ENCODE assay signal across 17 cellular contexts in genomic region chr16:875182-876040, GRCh38.
DNase-seq lines count a peak whose midpoint lies in the region; ATAC-seq, FAIRE-seq and TF ChIP-seq lines count a peak whose summit lies in the region.
"Had no signal": no experiment of that assay in that cellular context is flagged by ENCODE, and none has a peak within 500 bp of the region (broad histone marks: within the 10 kb centered on the region; RNA-seq: fewer than 3 reads in every experiment).

No MANE protein-coding gene starts in this region.

- peak overlapping the region; percentile 69 for H3K27ac Mint-ChIP-seq in stimulated activated naive B cell treated with anti-CD40 and anti-IgM and Interleukin-4, amounts not matched to agents 10 μg/mL and 1 μg/mL and 100 μg/mL, for 72 hours
- H3K27ac Mint-ChIP-seq: CD8-positive, alpha-beta memory T cell; H9 had no signal

- H3K79me2 ChIP-seq in HepG2 (ENCODE audit: insufficient read depth, low read length) = no peaks in the 10 kb centered on the region
- no peaks in the 10 kb centered on the region for H3K79me2 ChIP-seq in K562 (ENCODE audit: control insufficient read depth, insufficient read depth, low read length)

- TF ChIP-seq EP300 in HepG2 (IDR thresholded peaks at IDR 0.05; ENCODE audit: low read depth in 2 of 2, low read length in 2 of 2) (no peak), HepG2 (CRISPR knock-in tag; IDR thresholded peaks at IDR 0.05; ENCODE audit: borderline replicate concordance) (no peak), K562 (IDR thresholded peaks at IDR 0.05; ENCODE audit: low read length) (no peak)

- no peak for FAIRE-seq in HepG2 (lab: Jason Lieb, UNC)
- FAIRE-seq in K562 (lab: Jason Lieb, UNC) = no peak
- FAIRE-seq: A549, GM12892, GM19239 had no signal

- TF ChIP-seq CTCF in right lobe of liver (IDR thresholded peaks at IDR 0.05) (no peak), HepG2 (CRISPR knock-in tag; IDR thresholded peaks at IDR 0.05) (no peak), K562 (IDR thresholded peaks at IDR 0.05 in 2 of 3, conservative IDR thresholded peaks at IDR 0.05 in 1 of 3; ENCODE audit: insufficient read depth in 2 of 3, low read depth in 1 of 3, low read length in 3 of 3) (no peak), lower lobe of right lung (IDR thresholded peaks at IDR 0.05) (no peak)

- ATAC-seq in right lobe of liver (no peak), HepG2 (no peak), K562 (no peak), lower lobe of right lung (no peak), GM18511 (IDR thresholded peaks at IDR 0.05; ENCODE audit: unreplicated experiment) (no peak)
- no peak for ATAC-seq in stimulated activated naive B cell treated with anti-CD40 and anti-IgM and Interleukin-4, amounts not matched to agents 10 μg/mL and 1 μg/mL and 100 μg/mL, for 72 hours (replicated peaks)
- ATAC-seq: A549 had no signal

- CTCF ChIA-PET in HepG2 (lab: Yijun Ruan, JAX; ENCODE audit: low intra/inter-chr PET ratio, low total read pairs) = no interaction called here
- CTCF ChIA-PET in K562 (lab: Yijun Ruan, JAX; ENCODE audit: low intra/inter-chr PET ratio) = no interaction called here

- peaks cover 28 to 34% of the 10 kb centered on the region in 2 donors for H3K36me3 Mint-ChIP-seq in stimulated activated naive B cell treated with anti-CD40 and anti-IgM and Interleukin-4, amounts not matched to agents 10 μg/mL and 1 μg/mL and 100 μg/mL, for 72 hours

- POLR2A ChIA-PET in HepG2 (lab: Yijun Ruan, JAX) (no interaction called here), K562 (lab: Yijun Ruan, JAX) (no interaction called here)

- H3K4me1 ChIP-seq in right lobe of liver (no peaks in the 10 kb centered on the region), HepG2 (ENCODE audit: insufficient read depth, low read length) (no peaks in the 10 kb centered on the region), K562 (replicated peaks in 1 of 2; ENCODE audit: control insufficient read depth in 2 of 2, insufficient read depth in 2 of 2, low read length in 2 of 2) (peaks cover 0 to 47% of the 10 kb centered on the region in 2 experiments; a peak in 3 of 5 replicates), lower lobe of right lung (no peaks in the 10 kb centered on the region)
- H3K4me1 ChIP-seq: A549, BE2C, Caco-2 had no signal

- H3K36me3 ChIP-seq in right lobe of liver (no peaks in the 10 kb centered on the region), HepG2 (replicated peaks in 1 of 2; ENCODE audit: control insufficient read depth in 1 of 2, insufficient read depth in 2 of 2, low read length in 2 of 2) (no peaks in the 10 kb centered on the region), K562 (ENCODE audit: control insufficient read depth, insufficient read depth, low read length) (no peaks in the 10 kb centered on the region), lower lobe of right lung (peaks cover 28% of the 10 kb centered on the region)
- H3K36me3 ChIP-seq: BE2C had no signal

- H3K4me3 ChIP-seq in right lobe of liver = no peak overlapping the region
- no peak overlapping the region for H3K4me3 ChIP-seq in HepG2 (replicated peaks in 1 of 3; ENCODE audit: insufficient read depth in 1 of 3, low read depth in 2 of 3, low read length in 3 of 3)
- no peak overlapping the region for H3K4me3 ChIP-seq in K562
- H3K4me3 ChIP-seq in lower lobe of right lung = no peak overlapping the region
- H3K4me3 ChIP-seq: A549 had no signal

- no peak overlapping the region for H2AFZ ChIP-seq in HepG2 (ENCODE audit: low read length)
- H2AFZ ChIP-seq in K562 (ENCODE audit: low read depth, low read length) = no peak overlapping the region

- TF ChIP-seq POLR2A in right lobe of liver (IDR thresholded peaks at IDR 0.05) (no peak), HepG2 (IDR thresholded peaks at IDR 0.05; ENCODE audit: insufficient read depth in 1 of 2, low read depth in 2 of 2, low read length in 2 of 2) (no peak), K562 (conservative IDR thresholded peaks at IDR 0.05) (no peak)

- TF ChIP-seq RAD21 in HepG2 (CRISPR knock-in tag; IDR thresholded peaks at IDR 0.05) (no peak), K562 (CRISPR knock-in tag; conservative IDR thresholded peaks at IDR 0.05 in 1 of 2, IDR thresholded peaks at IDR 0.05 in 1 of 2) (no peak)

- H3K9me1 ChIP-seq in K562 (ENCODE audit: control insufficient read depth, insufficient read depth, low read length) = peaks cover 3% of the 10 kb centered on the region

- H3K4me2 ChIP-seq in HepG2 (ENCODE audit: low read depth, low read length) = no peak overlapping the region
- no peak overlapping the region for H3K4me2 ChIP-seq in K562 (ENCODE audit: insufficient read depth, low read length)
- H3K4me2 ChIP-seq: A549 had no signal

- H3K4me1 Mint-ChIP-seq in stimulated activated naive B cell treated with anti-CD40 and anti-IgM and Interleukin-4, amounts not matched to agents 10 μg/mL and 1 μg/mL and 100 μg/mL, for 72 hours = peaks cover 23 to 43% of the 10 kb centered on the region in 2 donors
- H3K4me1 Mint-ChIP-seq: CD8-positive, alpha-beta memory T cell had no signal

- BruUV-seq in HepG2 (replicated peaks; lab: Mats Ljungman, UMichigan) (no TSS peak), K562 (replicated peaks; lab: Mats Ljungman, UMichigan) (no TSS peak)

- H3K9ac ChIP-seq in HepG2 (ENCODE audit: insufficient read depth, low read depth, low read length) (no peak overlapping the region), K562 (ENCODE audit: insufficient read depth in 1 of 2, low read depth in 2 of 2, low read length in 2 of 2) (no peak overlapping the region)

- no peaks in the 10 kb centered on the region for H3K27me3 ChIP-seq in right lobe of liver
- H3K27me3 ChIP-seq in HepG2 (ENCODE audit: control insufficient read depth in 1 of 2, insufficient read depth in 2 of 2, low read length in 2 of 2) = no peaks in the 10 kb centered on the region
- peaks cover 58 to 93% of the 10 kb centered on the region in 2 experiments; a peak in 4 of 5 replicates for H3K27me3 ChIP-seq in K562 (ENCODE audit: control insufficient read depth in 2 of 2, insufficient read depth in 2 of 2, low read length in 2 of 2)
- H3K27me3 ChIP-seq in lower lobe of right lung (ENCODE audit: low read depth) = no peaks in the 10 kb centered on the region
- H3K27me3 ChIP-seq: BE2C had no signal

- no peaks in the 10 kb centered on the region for H3K27me3 Mint-ChIP-seq in stimulated activated naive B cell treated with anti-CD40 and anti-IgM and Interleukin-4, amounts not matched to agents 10 μg/mL and 1 μg/mL and 100 μg/mL, for 72 hours

- in situ Hi-C loops in HepG2 (cut with HindIII; ENCODE audit: extremely low pct_ligation_motif_present, low pct_unique_long_range_greater_than_20kb) = no loop called here
- in situ Hi-C loops in K562 (cut with MboI) = no loop called here

- no peaks in the 10 kb centered on the region; the same call in 1 of the 2 replicates for H4K20me1 ChIP-seq in HepG2 (ENCODE audit: insufficient read depth, low read length)
- peaks cover 21% of the 10 kb centered on the region; the same call in 1 of the 2 replicates for H4K20me1 ChIP-seq in K562 (replicated peaks; ENCODE audit: control insufficient read depth, insufficient read depth, low read length)

- intact Hi-C loops in right lobe of liver (cut with DNase I) = no loop called here
- intact Hi-C loops in HepG2 (cut with micrococcal nuclease; ENCODE audit: unreplicated experiment) = no loop called here
- intact Hi-C loops in K562 (cut with micrococcal nuclease) = no loop called here
- intact Hi-C loops in lower lobe of right lung (cut with DNase I) = no loop called here

- no peak overlapping the region for H3K27ac ChIP-seq in right lobe of liver
- no peak overlapping the region for H3K27ac ChIP-seq in HepG2 (ENCODE audit: extremely low read length, insufficient read depth, low read length)
- no peak overlapping the region for H3K27ac ChIP-seq in K562 (ENCODE audit: extremely low read depth, low read depth, low read length)
- H3K27ac ChIP-seq in lower lobe of right lung = no peak overlapping the region
- H3K27ac ChIP-seq: A549 had no signal

- 84% methylated on average over 9 of the region's 30 CpGs for WGBS in right lobe of liver (ENCODE audit: insufficient coverage, low coverage, low lambda C conversion rate, missing lambda C conversion rate)
- 40% methylated on average over 6 of the region's 30 CpGs for WGBS in HepG2 (ENCODE audit: low lambda C conversion rate)
- 3% methylated on average over 23 of the region's 30 CpGs for WGBS in K562 (ENCODE audit: insufficient coverage, low coverage, missing lambda C conversion rate)

- H3K4me3 Mint-ChIP-seq in stimulated activated naive B cell treated with anti-CD40 and anti-IgM and Interleukin-4, amounts not matched to agents 10 μg/mL and 1 μg/mL and 100 μg/mL, for 72 hours = no peak overlapping the region
- H3K4me3 Mint-ChIP-seq: CD8-positive, alpha-beta memory T cell; H9 had no signal

- peaks cover 0 to 2% of the 10 kb centered on the region in 2 donors for H3K9me3 Mint-ChIP-seq in stimulated activated naive B cell treated with anti-CD40 and anti-IgM and Interleukin-4, amounts not matched to agents 10 μg/mL and 1 μg/mL and 100 μg/mL, for 72 hours
- H3K9me3 Mint-ChIP-seq: CD8-positive, alpha-beta memory T cell; H9 had no signal

- DNase-seq in right lobe of liver (peak in 2 of 3 donors; percentile 16 to 52), HepG2 (ENCODE audit: low spot score) (no peak), K562 (ENCODE audit: extremely low read depth in 1 of 4, low spot score in 3 of 4) (no peak), lower lobe of right lung (peak; percentile 34), activated T-cell treated with anti-CD3 and anti-CD28 coated beads for 4 hours (no peak)
- DNase-seq in stimulated activated naive B cell treated with anti-CD40 and anti-IgM and Interleukin-4, amounts not matched to agents 10 μg/mL and 1 μg/mL and 100 μg/mL, for 72 hours = no peak
- DNase-seq: BE2C, Caco-2, DND-41, GDM1, GOT3, H9 had no signal

- H3K9me3 ChIP-seq in right lobe of liver (no peaks in the 10 kb centered on the region), HepG2 (ENCODE audit: low read length) (no peaks in the 10 kb centered on the region), K562 (replicated peaks; ENCODE audit: control insufficient read depth, insufficient read depth, low read depth, low read length) (no peaks in the 10 kb centered on the region), lower lobe of right lung (no peaks in the 10 kb centered on the region)
- H3K9me3 ChIP-seq: A549, BE2C, Caco-2 had no signal

Comparison
In these comparisons a context has a peak if more than half of its experiments do, and no peak if none do; other contexts are left out.
1. DNase-seq: peak in right lobe of liver (2 of 3) and lower lobe of right lung (single experiment); none in HepG2 (single experiment), K562 (0 of 4), stimulated activated naive B cell treated with anti-CD40 and anti-IgM and Interleukin-4, amounts not matched to agents 10 μg/mL and 1 μg/mL and 100 μg/mL, for 72 hours (single experiment) and activated T-cell treated with anti-CD3 and anti-CD28 coated beads for 4 hours (single experiment).